Comparison of ENCODE assay signal across 1 cellular context in the genomic region with DNA sequence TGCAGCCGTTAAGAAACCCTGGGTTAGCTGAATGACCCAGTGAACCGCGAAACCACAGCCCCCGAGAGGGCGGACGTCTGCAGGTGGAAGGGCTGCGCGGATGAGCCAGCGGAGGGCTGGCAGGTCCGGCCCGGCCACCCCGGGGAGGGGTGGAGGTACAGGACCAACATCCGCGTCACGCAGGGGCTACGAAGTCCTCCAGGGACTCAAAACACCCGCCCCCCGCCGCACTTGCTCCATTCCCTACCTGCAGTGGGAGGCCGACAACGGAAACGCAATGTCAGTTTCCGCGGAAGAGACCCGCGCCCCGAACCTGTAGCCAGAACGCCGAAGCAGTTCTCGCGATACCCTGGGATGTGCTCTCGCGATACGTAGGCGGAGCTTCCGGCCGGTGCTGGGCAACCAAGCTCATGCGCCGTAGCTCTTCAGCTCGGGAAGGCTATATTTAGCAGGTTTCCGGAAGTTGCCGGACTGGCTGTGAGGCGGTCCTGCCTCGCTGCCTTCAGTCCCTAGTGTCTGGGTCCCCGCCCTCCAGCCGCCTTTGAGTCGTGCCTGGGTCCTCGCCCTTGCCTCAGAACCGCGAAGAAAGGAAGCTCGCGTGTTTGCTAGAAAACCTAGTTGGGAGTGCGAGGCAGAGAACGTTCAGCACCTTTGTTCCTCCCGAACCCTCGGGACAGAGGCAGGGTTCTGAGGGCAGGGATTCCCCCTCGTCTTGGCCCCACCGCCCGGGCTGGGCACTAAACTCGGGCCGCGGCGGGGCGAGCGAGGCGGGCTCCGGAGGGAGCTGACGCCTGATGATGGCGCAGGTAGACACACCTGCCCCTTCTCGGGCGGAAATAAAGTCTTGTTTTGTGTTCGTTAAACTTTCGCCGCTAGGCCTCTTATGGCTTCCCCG.
TF ChIP-seq lines count a peak whose summit lies in the region.

A gene with protein sequence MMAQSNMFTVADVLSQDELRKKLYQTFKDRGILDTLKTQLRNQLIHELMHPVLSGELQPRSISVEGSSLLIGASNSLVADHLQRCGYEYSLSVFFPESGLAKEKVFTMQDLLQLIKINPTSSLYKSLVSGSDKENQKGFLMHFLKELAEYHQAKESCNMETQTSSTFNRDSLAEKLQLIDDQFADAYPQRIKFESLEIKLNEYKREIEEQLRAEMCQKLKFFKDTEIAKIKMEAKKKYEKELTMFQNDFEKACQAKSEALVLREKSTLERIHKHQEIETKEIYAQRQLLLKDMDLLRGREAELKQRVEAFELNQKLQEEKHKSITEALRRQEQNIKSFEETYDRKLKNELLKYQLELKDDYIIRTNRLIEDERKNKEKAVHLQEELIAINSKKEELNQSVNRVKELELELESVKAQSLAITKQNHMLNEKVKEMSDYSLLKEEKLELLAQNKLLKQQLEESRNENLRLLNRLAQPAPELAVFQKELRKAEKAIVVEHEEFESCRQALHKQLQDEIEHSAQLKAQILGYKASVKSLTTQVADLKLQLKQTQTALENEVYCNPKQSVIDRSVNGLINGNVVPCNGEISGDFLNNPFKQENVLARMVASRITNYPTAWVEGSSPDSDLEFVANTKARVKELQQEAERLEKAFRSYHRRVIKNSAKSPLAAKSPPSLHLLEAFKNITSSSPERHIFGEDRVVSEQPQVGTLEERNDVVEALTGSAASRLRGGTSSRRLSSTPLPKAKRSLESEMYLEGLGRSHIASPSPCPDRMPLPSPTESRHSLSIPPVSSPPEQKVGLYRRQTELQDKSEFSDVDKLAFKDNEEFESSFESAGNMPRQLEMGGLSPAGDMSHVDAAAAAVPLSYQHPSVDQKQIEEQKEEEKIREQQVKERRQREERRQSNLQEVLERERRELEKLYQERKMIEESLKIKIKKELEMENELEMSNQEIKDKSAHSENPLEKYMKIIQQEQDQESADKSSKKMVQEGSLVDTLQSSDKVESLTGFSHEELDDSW (plus strand): TSS at position 471 of the 895 bp plus-strand sequence. CDS start 324 bp downstream, at position 795.
A gene (minus strand): TSS at position 343 of the 895 bp plus-strand sequence. CDS start 14,657 bp downstream, outside the sequence.

TF ChIP-seq in HepG2, 621 proteins besides CTCF, POLR2A, EP300 and RAD21 (continued from another document and continues in another):
- TF ChIP-seq, protein P1, sequence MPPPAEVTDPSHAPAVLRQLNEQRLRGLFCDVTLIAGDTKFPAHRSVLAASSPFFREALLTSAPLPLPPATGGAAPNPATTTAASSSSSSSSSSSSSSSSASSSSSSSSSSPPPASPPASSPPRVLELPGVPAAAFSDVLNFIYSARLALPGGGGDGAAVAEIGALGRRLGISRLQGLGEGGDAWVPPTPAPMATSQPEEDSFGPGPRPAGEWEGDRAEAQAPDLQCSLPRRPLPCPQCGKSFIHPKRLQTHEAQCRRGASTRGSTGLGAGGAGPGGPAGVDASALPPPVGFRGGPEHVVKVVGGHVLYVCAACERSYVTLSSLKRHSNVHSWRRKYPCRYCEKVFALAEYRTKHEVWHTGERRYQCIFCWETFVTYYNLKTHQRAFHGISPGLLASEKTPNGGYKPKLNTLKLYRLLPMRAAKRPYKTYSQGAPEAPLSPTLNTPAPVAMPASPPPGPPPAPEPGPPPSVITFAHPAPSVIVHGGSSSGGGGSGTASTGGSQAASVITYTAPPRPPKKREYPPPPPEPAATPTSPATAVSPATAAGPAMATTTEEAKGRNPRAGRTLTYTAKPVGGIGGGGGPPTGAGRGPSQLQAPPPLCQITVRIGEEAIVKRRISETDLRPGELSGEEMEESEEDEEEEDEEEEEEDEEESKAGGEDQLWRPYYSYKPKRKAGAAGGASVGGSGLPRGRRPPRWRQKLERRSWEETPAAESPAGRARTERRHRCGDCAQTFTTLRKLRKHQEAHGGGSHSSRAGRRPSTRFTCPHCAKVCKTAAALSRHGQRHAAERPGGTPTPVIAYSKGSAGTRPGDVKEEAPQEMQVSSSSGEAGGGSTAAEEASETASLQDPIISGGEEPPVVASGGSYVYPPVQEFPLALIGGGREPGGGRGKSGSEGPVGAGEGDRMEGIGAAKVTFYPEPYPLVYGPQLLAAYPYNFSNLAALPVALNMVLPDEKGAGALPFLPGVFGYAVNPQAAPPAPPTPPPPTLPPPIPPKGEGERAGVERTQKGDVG (CRISPR knock-in tag; IDR thresholded peaks at IDR 0.05; ENCODE audit: borderline replicate concordance): no peak
- TF ChIP-seq ELF4 (CRISPR knock-in tag; IDR thresholded peaks at IDR 0.05; ENCODE audit: borderline replicate concordance): peak; percentile 77; the same call in 1 of the 2 replicates
- peak; percentile 70; the same call in 1 of the 2 replicates for TF ChIP-seq ZNF747 (CRISPR knock-in tag; IDR thresholded peaks at IDR 0.05; ENCODE audit: borderline replicate concordance)
- TF ChIP-seq, protein P2, sequence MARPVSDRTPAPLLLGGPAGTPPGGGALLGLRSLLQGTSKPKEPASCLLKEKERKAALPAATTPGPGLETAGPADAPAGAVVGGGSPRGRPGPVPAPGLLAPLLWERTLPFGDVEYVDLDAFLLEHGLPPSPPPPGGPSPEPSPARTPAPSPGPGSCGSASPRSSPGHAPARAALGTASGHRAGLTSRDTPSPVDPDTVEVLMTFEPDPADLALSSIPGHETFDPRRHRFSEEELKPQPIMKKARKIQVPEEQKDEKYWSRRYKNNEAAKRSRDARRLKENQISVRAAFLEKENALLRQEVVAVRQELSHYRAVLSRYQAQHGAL (CRISPR knock-in tag; IDR thresholded peaks at IDR 0.05; ENCODE audit: not compliant biosample characterization): no peak
- TF ChIP-seq, protein P3, sequence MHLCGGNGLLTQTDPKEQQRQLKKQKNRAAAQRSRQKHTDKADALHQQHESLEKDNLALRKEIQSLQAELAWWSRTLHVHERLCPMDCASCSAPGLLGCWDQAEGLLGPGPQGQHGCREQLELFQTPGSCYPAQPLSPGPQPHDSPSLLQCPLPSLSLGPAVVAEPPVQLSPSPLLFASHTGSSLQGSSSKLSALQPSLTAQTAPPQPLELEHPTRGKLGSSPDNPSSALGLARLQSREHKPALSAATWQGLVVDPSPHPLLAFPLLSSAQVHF (CRISPR knock-in tag; IDR thresholded peaks at IDR 0.05): no peak
- no peak for TF ChIP-seq ZBTB3 (CRISPR knock-in tag; IDR thresholded peaks at IDR 0.05; ENCODE audit: borderline replicate concordance, low read depth)
- TF ChIP-seq, protein P4, sequence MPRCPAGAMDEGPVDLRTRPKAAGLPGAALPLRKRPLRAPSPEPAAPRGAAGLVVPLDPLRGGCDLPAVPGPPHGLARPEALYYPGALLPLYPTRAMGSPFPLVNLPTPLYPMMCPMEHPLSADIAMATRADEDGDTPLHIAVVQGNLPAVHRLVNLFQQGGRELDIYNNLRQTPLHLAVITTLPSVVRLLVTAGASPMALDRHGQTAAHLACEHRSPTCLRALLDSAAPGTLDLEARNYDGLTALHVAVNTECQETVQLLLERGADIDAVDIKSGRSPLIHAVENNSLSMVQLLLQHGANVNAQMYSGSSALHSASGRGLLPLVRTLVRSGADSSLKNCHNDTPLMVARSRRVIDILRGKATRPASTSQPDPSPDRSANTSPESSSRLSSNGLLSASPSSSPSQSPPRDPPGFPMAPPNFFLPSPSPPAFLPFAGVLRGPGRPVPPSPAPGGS (CRISPR knock-in tag; IDR thresholded peaks at IDR 0.05): peak; percentile 39; the same call in 1 of the 2 replicates
- TF ChIP-seq, protein P5, sequence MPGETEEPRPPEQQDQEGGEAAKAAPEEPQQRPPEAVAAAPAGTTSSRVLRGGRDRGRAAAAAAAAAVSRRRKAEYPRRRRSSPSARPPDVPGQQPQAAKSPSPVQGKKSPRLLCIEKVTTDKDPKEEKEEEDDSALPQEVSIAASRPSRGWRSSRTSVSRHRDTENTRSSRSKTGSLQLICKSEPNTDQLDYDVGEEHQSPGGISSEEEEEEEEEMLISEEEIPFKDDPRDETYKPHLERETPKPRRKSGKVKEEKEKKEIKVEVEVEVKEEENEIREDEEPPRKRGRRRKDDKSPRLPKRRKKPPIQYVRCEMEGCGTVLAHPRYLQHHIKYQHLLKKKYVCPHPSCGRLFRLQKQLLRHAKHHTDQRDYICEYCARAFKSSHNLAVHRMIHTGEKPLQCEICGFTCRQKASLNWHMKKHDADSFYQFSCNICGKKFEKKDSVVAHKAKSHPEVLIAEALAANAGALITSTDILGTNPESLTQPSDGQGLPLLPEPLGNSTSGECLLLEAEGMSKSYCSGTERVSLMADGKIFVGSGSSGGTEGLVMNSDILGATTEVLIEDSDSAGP (CRISPR knock-in tag; IDR thresholded peaks at IDR 0.05; ENCODE audit: borderline replicate concordance): peak; percentile 51; the same call in 1 of the 2 replicates
- TF ChIP-seq, protein P6, sequence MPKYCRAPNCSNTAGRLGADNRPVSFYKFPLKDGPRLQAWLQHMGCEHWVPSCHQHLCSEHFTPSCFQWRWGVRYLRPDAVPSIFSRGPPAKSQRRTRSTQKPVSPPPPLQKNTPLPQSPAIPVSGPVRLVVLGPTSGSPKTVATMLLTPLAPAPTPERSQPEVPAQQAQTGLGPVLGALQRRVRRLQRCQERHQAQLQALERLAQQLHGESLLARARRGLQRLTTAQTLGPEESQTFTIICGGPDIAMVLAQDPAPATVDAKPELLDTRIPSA (CRISPR knock-in tag; IDR thresholded peaks at IDR 0.05; ENCODE audit: borderline replicate concordance): no peak; the same call in 1 of the 2 replicates
- no peak for TF ChIP-seq ARHGAP35 (CRISPR knock-in tag; IDR thresholded peaks at IDR 0.05; ENCODE audit: borderline replicate concordance)
- no peak for TF ChIP-seq DNMT3B (CRISPR knock-in tag; conservative IDR thresholded peaks at IDR 0.05)
- no peak for TF ChIP-seq ZNF136 (CRISPR knock-in tag; IDR thresholded peaks at IDR 0.05; ENCODE audit: low read depth)
- TF ChIP-seq ETV5 (CRISPR knock-in tag; IDR thresholded peaks at IDR 0.05; ENCODE audit: borderline replicate concordance): peak; percentile 67; the same call in 1 of the 2 replicates
- peak; percentile 52; the same call in 1 of the 2 replicates for TF ChIP-seq NR2C2 (CRISPR knock-in tag; IDR thresholded peaks at IDR 0.05; ENCODE audit: borderline replicate concordance)
- TF ChIP-seq, protein P7, sequence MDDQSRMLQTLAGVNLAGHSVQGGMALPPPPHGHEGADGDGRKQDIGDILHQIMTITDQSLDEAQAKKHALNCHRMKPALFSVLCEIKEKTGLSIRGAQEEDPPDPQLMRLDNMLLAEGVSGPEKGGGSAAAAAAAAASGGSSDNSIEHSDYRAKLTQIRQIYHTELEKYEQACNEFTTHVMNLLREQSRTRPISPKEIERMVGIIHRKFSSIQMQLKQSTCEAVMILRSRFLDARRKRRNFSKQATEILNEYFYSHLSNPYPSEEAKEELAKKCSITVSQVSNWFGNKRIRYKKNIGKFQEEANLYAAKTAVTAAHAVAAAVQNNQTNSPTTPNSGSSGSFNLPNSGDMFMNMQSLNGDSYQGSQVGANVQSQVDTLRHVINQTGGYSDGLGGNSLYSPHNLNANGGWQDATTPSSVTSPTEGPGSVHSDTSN (CRISPR knock-in tag; IDR thresholded peaks at IDR 0.05; ENCODE audit: borderline replicate concordance): no peak
- no peak for TF ChIP-seq ZNF484 (CRISPR knock-in tag; IDR thresholded peaks at IDR 0.05; ENCODE audit: borderline replicate concordance, low read depth)
- TF ChIP-seq MTF1 (CRISPR knock-in tag; IDR thresholded peaks at IDR 0.05): no peak
- 0 out of 2 replicates have a peak, but pooled peaks have one; percentile 13 for TF ChIP-seq SP4 (CRISPR knock-in tag; IDR thresholded peaks at IDR 0.05)
- peak; percentile 70 for TF ChIP-seq GABPA (IDR thresholded peaks at IDR 0.05; ENCODE audit: low read depth, low read length)
- TF ChIP-seq GABPA (CRISPR knock-in tag; IDR thresholded peaks at IDR 0.05; ENCODE audit: low read depth): peak; percentile 91
- no peak for TF ChIP-seq NR2F1 (CRISPR knock-in tag; IDR thresholded peaks at IDR 0.05)
- TF ChIP-seq ZNF20 (CRISPR knock-in tag; IDR thresholded peaks at IDR 0.05): no peak
- TF ChIP-seq, protein P8, sequence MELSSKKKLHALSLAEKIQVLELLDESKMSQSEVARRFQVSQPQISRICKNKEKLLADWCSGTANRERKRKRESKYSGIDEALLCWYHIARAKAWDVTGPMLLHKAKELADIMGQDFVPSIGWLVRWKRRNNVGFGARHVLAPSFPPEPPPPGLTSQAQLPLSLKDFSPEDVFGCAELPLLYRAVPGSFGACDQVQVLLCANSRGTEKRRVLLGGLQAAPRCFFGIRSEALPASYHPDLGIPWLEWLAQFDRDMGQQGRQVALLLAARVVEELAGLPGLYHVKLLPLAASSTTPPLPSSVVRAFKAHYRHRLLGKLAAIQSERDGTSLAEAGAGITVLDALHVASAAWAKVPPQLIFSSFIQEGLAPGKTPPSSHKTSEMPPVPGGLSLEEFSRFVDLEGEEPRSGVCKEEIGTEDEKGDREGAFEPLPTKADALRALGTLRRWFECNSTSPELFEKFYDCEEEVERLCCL (CRISPR knock-in tag; IDR thresholded peaks at IDR 0.05; ENCODE audit: borderline replicate concordance): no peak
- TF ChIP-seq ZNF782 (CRISPR knock-in tag; IDR thresholded peaks at IDR 0.05; ENCODE audit: borderline replicate concordance): no peak
- TF ChIP-seq, protein P9, sequence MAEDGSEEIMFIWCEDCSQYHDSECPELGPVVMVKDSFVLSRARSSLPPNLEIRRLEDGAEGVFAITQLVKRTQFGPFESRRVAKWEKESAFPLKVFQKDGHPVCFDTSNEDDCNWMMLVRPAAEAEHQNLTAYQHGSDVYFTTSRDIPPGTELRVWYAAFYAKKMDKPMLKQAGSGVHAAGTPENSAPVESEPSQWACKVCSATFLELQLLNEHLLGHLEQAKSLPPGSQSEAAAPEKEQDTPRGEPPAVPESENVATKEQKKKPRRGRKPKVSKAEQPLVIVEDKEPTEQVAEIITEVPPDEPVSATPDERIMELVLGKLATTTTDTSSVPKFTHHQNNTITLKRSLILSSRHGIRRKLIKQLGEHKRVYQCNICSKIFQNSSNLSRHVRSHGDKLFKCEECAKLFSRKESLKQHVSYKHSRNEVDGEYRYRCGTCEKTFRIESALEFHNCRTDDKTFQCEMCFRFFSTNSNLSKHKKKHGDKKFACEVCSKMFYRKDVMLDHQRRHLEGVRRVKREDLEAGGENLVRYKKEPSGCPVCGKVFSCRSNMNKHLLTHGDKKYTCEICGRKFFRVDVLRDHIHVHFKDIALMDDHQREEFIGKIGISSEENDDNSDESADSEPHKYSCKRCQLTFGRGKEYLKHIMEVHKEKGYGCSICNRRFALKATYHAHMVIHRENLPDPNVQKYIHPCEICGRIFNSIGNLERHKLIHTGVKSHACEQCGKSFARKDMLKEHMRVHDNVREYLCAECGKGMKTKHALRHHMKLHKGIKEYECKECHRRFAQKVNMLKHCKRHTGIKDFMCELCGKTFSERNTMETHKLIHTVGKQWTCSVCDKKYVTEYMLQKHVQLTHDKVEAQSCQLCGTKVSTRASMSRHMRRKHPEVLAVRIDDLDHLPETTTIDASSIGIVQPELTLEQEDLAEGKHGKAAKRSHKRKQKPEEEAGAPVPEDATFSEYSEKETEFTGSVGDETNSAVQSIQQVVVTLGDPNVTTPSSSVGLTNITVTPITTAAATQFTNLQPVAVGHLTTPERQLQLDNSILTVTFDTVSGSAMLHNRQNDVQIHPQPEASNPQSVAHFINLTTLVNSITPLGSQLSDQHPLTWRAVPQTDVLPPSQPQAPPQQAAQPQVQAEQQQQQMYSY (CRISPR knock-in tag; IDR thresholded peaks at IDR 0.05): no peak
- TF ChIP-seq ZNF12 (CRISPR knock-in tag; IDR thresholded peaks at IDR 0.05): no peak
- no peak for TF ChIP-seq RFXANK (CRISPR knock-in tag; IDR thresholded peaks at IDR 0.05)
- no peak for TF ChIP-seq NFIB (CRISPR knock-in tag; IDR thresholded peaks at IDR 0.05; ENCODE audit: borderline replicate concordance)
- TF ChIP-seq, protein P10, sequence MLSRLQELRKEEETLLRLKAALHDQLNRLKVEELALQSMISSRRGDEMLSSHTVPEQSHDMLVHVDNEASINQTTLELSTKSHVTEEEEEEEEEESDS (CRISPR knock-in tag; IDR thresholded peaks at IDR 0.05; ENCODE audit: borderline replicate concordance): no peak
- TF ChIP-seq ZNF839 (CRISPR knock-in tag; IDR thresholded peaks at IDR 0.05; ENCODE audit: borderline replicate concordance): no peak
